In the genomic region with DNA sequence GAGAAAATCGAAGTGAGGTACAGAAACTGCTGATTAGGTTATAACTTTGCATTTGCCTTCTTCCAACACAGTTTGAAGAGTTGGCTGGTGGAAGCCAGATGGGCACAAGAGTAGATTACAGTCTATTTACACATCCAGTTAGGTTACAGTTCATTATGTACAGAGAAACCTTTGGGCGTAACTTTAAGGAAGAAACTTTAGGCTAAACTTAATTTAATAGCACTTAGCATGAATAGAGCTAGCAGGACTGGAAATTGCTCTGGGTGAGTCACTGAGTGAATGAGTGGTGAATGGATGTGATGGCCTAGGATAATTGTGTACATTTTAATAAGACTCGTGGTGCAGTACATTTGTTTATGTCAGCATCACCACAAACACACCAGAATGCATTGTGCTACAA, we compare ENCODE assay signal across 35 cellular contexts.
DNase-seq lines count a peak whose midpoint lies in the region; ATAC-seq, FAIRE-seq and TF ChIP-seq lines count a peak whose summit lies in the region.
"Had no signal": no experiment of that assay in that cellular context is flagged by ENCODE, and none has a peak within 500 bp of the region (broad histone marks: within the 10 kb centered on the region; RNA-seq: fewer than 3 reads in every experiment).

No MANE protein-coding gene starts in this region.

- H3K27me3 Mint-ChIP-seq in astrocyte (ENCODE audit: low read depth, unreplicated experiment) (no peaks in the 10 kb centered on the region), neural progenitor cell (ENCODE audit: insufficient read depth, low read depth) (peaks cover 2% of the 10 kb centered on the region)
- no peaks in the 10 kb centered on the region for H3K27me3 Mint-ChIP-seq in activated naive CD4-positive, alpha-beta T cell treated with anti-CD3 and anti-CD28 coated beads, Interleukin-2, amount 10 ng/mL, durations not matched to agents 7 days and 5 days
- H3K27me3 Mint-ChIP-seq: activated CD8-positive, alpha-beta T cell treated with anti-CD3 and anti-CD28 coated beads for 36 hours; activated naive CD8-positive, alpha-beta T cell; activated T-helper 17 cell treated with anti-CD3 and anti-CD28 coated beads, Interleukin-2, amount 50 U/mL, for 72 hours; CD4-positive, alpha-beta memory T cell; naive B cell had no signal

- H2AFZ ChIP-seq in astrocyte (ENCODE audit: low read depth, low read length) (peak overlapping the region; percentile 25), neural progenitor cell (replicated peaks) (peak overlapping the region; percentile 15)
- H2AFZ ChIP-seq: hepatocyte had no signal

- no peak for ATAC-seq in GM18868 (IDR thresholded peaks at IDR 0.05; ENCODE audit: unreplicated experiment)
- ATAC-seq: A549; activated CD8-positive, alpha-beta T cell treated with anti-CD3 and anti-CD28 coated beads for 36 hours; activated T-helper 17 cell treated with anti-CD3 and anti-CD28 coated beads, Interleukin-2, amount 50 U/mL, for 72 hours; psoas muscle; stimulated activated naive CD8-positive, alpha-beta T cell treated with anti-CD3 and anti-CD28 coated beads, Interleukin-15, Interleukin-2, amounts not matched to agents 100 U/mL and 50 U/mL, for 24 hours had no signal

- no peak for FAIRE-seq in astrocyte (lab: Jason Lieb, UNC)
- FAIRE-seq: A549, frontal cortex, GM19239, urothelium cell line had no signal

- H3K4me3 ChIP-seq in astrocyte (ENCODE audit: insufficient read depth, low read depth, low read length) (no peak overlapping the region), neural progenitor cell (no peak overlapping the region)
- H3K4me3 ChIP-seq: A549, hepatocyte, left ventricle myocardium inferior, MG63, psoas muscle, testis had no signal

- H3K9me3 ChIP-seq in astrocyte (ENCODE audit: insufficient read depth, low read depth, low read length) = no peaks in the 10 kb centered on the region
- no peaks in the 10 kb centered on the region for H3K9me3 ChIP-seq in neural progenitor cell (ENCODE audit: low read depth)
- H3K9me3 ChIP-seq: A549, MG63, psoas muscle, testis had no signal

- H3K4me3 Mint-ChIP-seq in astrocyte (ENCODE audit: unreplicated experiment) (no peak overlapping the region), neural progenitor cell (no peak overlapping the region)
- no peak overlapping the region for H3K4me3 Mint-ChIP-seq in activated naive CD4-positive, alpha-beta T cell treated with anti-CD3 and anti-CD28 coated beads, Interleukin-2, amount 10 ng/mL, durations not matched to agents 7 days and 5 days
- H3K4me3 Mint-ChIP-seq: activated CD8-positive, alpha-beta T cell treated with anti-CD3 and anti-CD28 coated beads for 36 hours; activated naive CD8-positive, alpha-beta T cell; activated T-helper 17 cell treated with anti-CD3 and anti-CD28 coated beads, Interleukin-2, amount 50 U/mL, for 72 hours; CD4-positive, alpha-beta memory T cell; naive B cell had no signal

- H3K36me3 Mint-ChIP-seq in astrocyte (ENCODE audit: low read depth, unreplicated experiment) (no peaks in the 10 kb centered on the region), neural progenitor cell (no peaks in the 10 kb centered on the region)
- H3K36me3 Mint-ChIP-seq in activated naive CD4-positive, alpha-beta T cell treated with anti-CD3 and anti-CD28 coated beads, Interleukin-2, amount 10 ng/mL, durations not matched to agents 7 days and 5 days = no peaks in the 10 kb centered on the region
- H3K36me3 Mint-ChIP-seq: activated naive CD8-positive, alpha-beta T cell; CD4-positive, alpha-beta memory T cell; naive B cell had no signal

- H3K27ac ChIP-seq in astrocyte (ENCODE audit: low read depth, low read length) (no peak overlapping the region), neural progenitor cell (no peak overlapping the region)
- H3K27ac ChIP-seq: A549, hepatocyte, left ventricle myocardium inferior, psoas muscle, testis had no signal

- no peak overlapping the region for H3K4me2 ChIP-seq in astrocyte (ENCODE audit: low read length)
- H3K4me2 ChIP-seq in neural progenitor cell = no peak overlapping the region
- H3K4me2 ChIP-seq: A549, hepatocyte had no signal

- H3K36me3 ChIP-seq in astrocyte (ENCODE audit: insufficient read depth, low read length) (no peaks in the 10 kb centered on the region), neural progenitor cell (no peaks in the 10 kb centered on the region)
- H3K36me3 ChIP-seq: left ventricle myocardium inferior, MG63 had no signal

- no peaks in the 10 kb centered on the region for H3F3A ChIP-seq in neural progenitor cell (ENCODE audit: low read depth)

- no peaks in the 10 kb centered on the region for H3K27me3 ChIP-seq in astrocyte (ENCODE audit: insufficient read depth, low read length)
- no peaks in the 10 kb centered on the region for H3K27me3 ChIP-seq in neural progenitor cell
- H3K27me3 ChIP-seq: hepatocyte, MG63, testis had no signal

- DNase-seq in NCI-H2107 treated with DMSO at 0.1 percent for 48 hours (lab: John Stamatoyannopoulos, UW; ENCODE audit: unreplicated experiment) (peak; percentile 20), NCI-H2107 (lab: John Stamatoyannopoulos, UW) (no peak), HPDE6-E6E7 (ENCODE audit: extremely low spot score) (peak; percentile 1), astrocyte (ENCODE audit: low read depth) (no peak), neural progenitor cell (ENCODE audit: low spot score) (no peak), 8988T (no peak)
- DNase-seq in activated naive CD4-positive, alpha-beta T cell treated with anti-CD3 and anti-CD28 coated beads, Interleukin-2, amount 10 ng/mL, durations not matched to agents 7 days and 5 days = no peak
- DNase-seq: activated CD4-positive, alpha-beta T cell treated with anti-CD3 and anti-CD28 coated beads for 1 hour; activated CD8-positive, alpha-beta T cell treated with anti-CD3 and anti-CD28 coated beads for 36 hours; AML-193; anterior cingulate cortex; CD4-positive, alpha-beta memory T cell; central memory CD4-positive, alpha-beta T cell; dermis blood vessel endothelial cell; DMS79; GF-D8; HCEC 1CT; KG1; left ventricle myocardium inferior; MG63; naive B cell; nucleus accumbens; psoas muscle; RPMI8226; stimulated activated naive CD8-positive, alpha-beta T cell treated with anti-CD3 and anti-CD28 coated beads, Interleukin-15, Interleukin-2, amounts not matched to agents 100 U/mL and 50 U/mL, for 24 hours; T-helper 2 cell; testis had no signal

- H3K9ac ChIP-seq in astrocyte (ENCODE audit: low read length) (no peak overlapping the region), neural progenitor cell (no peak overlapping the region)

- H3K27ac Mint-ChIP-seq in astrocyte (ENCODE audit: unreplicated experiment) (no peak overlapping the region), neural progenitor cell (no peak overlapping the region)
- H3K27ac Mint-ChIP-seq in activated naive CD4-positive, alpha-beta T cell treated with anti-CD3 and anti-CD28 coated beads, Interleukin-2, amount 10 ng/mL, durations not matched to agents 7 days and 5 days = no peak overlapping the region
- H3K27ac Mint-ChIP-seq: activated CD8-positive, alpha-beta T cell treated with anti-CD3 and anti-CD28 coated beads for 36 hours; activated naive CD8-positive, alpha-beta T cell; activated T-helper 17 cell treated with anti-CD3 and anti-CD28 coated beads, Interleukin-2, amount 50 U/mL, for 72 hours; CD4-positive, alpha-beta memory T cell; naive B cell had no signal

- no peaks in the 10 kb centered on the region for H3K4me1 ChIP-seq in astrocyte (ENCODE audit: insufficient read depth, low read length)
- no peaks in the 10 kb centered on the region for H3K4me1 ChIP-seq in neural progenitor cell
- H3K4me1 ChIP-seq: A549, left ventricle myocardium inferior, psoas muscle, testis had no signal

- no peak for TF ChIP-seq CTCF in astrocyte (IDR thresholded peaks at IDR 0.05; ENCODE audit: insufficient read depth, low read depth, low read length)
- TF ChIP-seq CTCF in neural progenitor cell (IDR thresholded peaks at IDR 0.05) = no peak

- H4K20me1 ChIP-seq in astrocyte (ENCODE audit: insufficient read depth, low read length) = no peaks in the 10 kb centered on the region
- H4K20me1 ChIP-seq in neural progenitor cell (ENCODE audit: low read depth) = no peaks in the 10 kb centered on the region

- CTCF ChIA-PET in activated naive CD4-positive, alpha-beta T cell treated with anti-CD3 and anti-CD28 coated beads, Interleukin-2, amount 10 ng/mL, durations not matched to agents 7 days and 5 days (lab: Charles Lee) = no interaction called here

- H3K79me2 ChIP-seq in astrocyte (ENCODE audit: insufficient read depth, low read length) (no peaks in the 10 kb centered on the region), neural progenitor cell (ENCODE audit: low read depth) (no peaks in the 10 kb centered on the region)
- H3K79me2 ChIP-seq: hepatocyte had no signal

- H3K4me1 Mint-ChIP-seq in astrocyte (ENCODE audit: low read depth, unreplicated experiment) = peaks cover 11% of the 10 kb centered on the region
- H3K4me1 Mint-ChIP-seq in neural progenitor cell = no peaks in the 10 kb centered on the region
- H3K4me1 Mint-ChIP-seq in activated naive CD4-positive, alpha-beta T cell treated with anti-CD3 and anti-CD28 coated beads, Interleukin-2, amount 10 ng/mL, durations not matched to agents 7 days and 5 days = no peaks in the 10 kb centered on the region
- H3K4me1 Mint-ChIP-seq: activated T-helper 17 cell treated with anti-CD3 and anti-CD28 coated beads, Interleukin-2, amount 50 U/mL, for 72 hours; CD4-positive, alpha-beta memory T cell; naive B cell had no signal

- no peaks in the 10 kb centered on the region for H3K9me3 Mint-ChIP-seq in astrocyte (ENCODE audit: unreplicated experiment)
- H3K9me3 Mint-ChIP-seq in neural progenitor cell = no peaks in the 10 kb centered on the region
- H3K9me3 Mint-ChIP-seq in activated naive CD4-positive, alpha-beta T cell treated with anti-CD3 and anti-CD28 coated beads, Interleukin-2, amount 10 ng/mL, durations not matched to agents 7 days and 5 days = no peaks in the 10 kb centered on the region

Comparison
In these comparisons a context has a peak if more than half of its experiments do, and no peak if none do; other contexts are left out.
1. DNase-seq: peak in NCI-H2107 treated with DMSO at 0.1 percent for 48 hours (single experiment) and HPDE6-E6E7 (single experiment); none in NCI-H2107 (single experiment), astrocyte (single experiment), neural progenitor cell (single experiment), 8988T (single experiment) and activated naive CD4-positive, alpha-beta T cell treated with anti-CD3 and anti-CD28 coated beads, Interleukin-2, amount 10 ng/mL, durations not matched to agents 7 days and 5 days (single experiment).